In genomic region chr5:54520940-54521339, GRCh38 we compare ENCODE assay signal across 2 cellular contexts.
TF ChIP-seq lines count a peak whose summit lies in the region.

No MANE protein-coding gene starts in this region.

TF ChIP-seq in SK-N-SH, 30 proteins besides CTCF, POLR2A, EP300 and RAD21 (continued from another document):
- TF ChIP-seq REST (IDR thresholded peaks at IDR 0.05; ENCODE audit: low read depth, low read length): no peak
- no peak for TF ChIP-seq IRF3 (IDR thresholded peaks at IDR 0.05; ENCODE audit: low read depth, low read length)
- TF ChIP-seq FOXM1 (IDR thresholded peaks at IDR 0.05; ENCODE audit: low read depth): no peak
- no peak for TF ChIP-seq CHD2 (IDR thresholded peaks at IDR 0.05; ENCODE audit: low read length, partially characterized antibody)
- no peak for TF ChIP-seq NRF1 (IDR thresholded peaks at IDR 0.05; ENCODE audit: low read depth, low read length)
- no peak for TF ChIP-seq NFIC (IDR thresholded peaks at IDR 0.05; ENCODE audit: borderline replicate concordance)
- no peak for TF ChIP-seq USF1 (IDR thresholded peaks at IDR 0.05; ENCODE audit: borderline replicate concordance, low read depth)
- TF ChIP-seq TAF1 (IDR thresholded peaks at IDR 0.05; ENCODE audit: borderline replicate concordance, low read depth, low read length): no peak
- no peak for TF ChIP-seq TCF12 (IDR thresholded peaks at IDR 0.05)
- TF ChIP-seq TEAD4 (IDR thresholded peaks at IDR 0.05; ENCODE audit: borderline replicate concordance, insufficient read depth): no peak

TF ChIP-seq in SK-N-SH treated with all-trans-retinoic acid at 6 μM for 48 hours, 23 proteins besides CTCF, POLR2A, EP300 and RAD21 (continued from another document):
- TF ChIP-seq ZFP3 (CRISPR knock-in tag; IDR thresholded peaks at IDR 0.05) (no peak), TSHZ2 (CRISPR knock-in tag; IDR thresholded peaks at IDR 0.05) (no peak)
